ENCODE assay signal across 14 cellular contexts in genomic region chr1:95013948-95014574, GRCh38. TPM values are rescaled to one million over a fixed set of nuclear protein-coding genes. Genes with fewer than 3 reads are reported as not detected.
DNase-seq lines count a peak whose midpoint lies in the region; ATAC-seq and TF ChIP-seq lines count a peak whose summit lies in the region.
"Had no signal": no experiment of that assay in that cellular context is flagged by ENCODE, and none has a peak within 500 bp of the region (broad histone marks: within the 10 kb centered on the region; RNA-seq: fewer than 3 reads in every experiment).

No MANE protein-coding gene starts in this region.

- TF ChIP-seq EP300 in sigmoid colon (IDR thresholded peaks at IDR 0.05): no peak

- no peak for ATAC-seq in GM18858 (IDR thresholded peaks at IDR 0.05; ENCODE audit: unreplicated experiment)
- ATAC-seq: activated naive CD4-positive, alpha-beta T cell treated with anti-CD3 and anti-CD28 coated beads, Interleukin-2, amount 50 U/mL, for 72 hours; psoas muscle had no signal

- TF ChIP-seq POLR2A in sigmoid colon (IDR thresholded peaks at IDR 0.05): no peak
- TF ChIP-seq POLR2A in erythroblast (IDR thresholded peaks at IDR 0.05; ENCODE audit: low read length): no peak

- H3K9ac ChIP-seq in adipocyte (ENCODE audit: low read length): peak overlapping the region; percentile 74

- intact Hi-C loops in sigmoid colon (cut with DNase I): no loop called here

- H3K27me3 ChIP-seq in adipocyte (replicated peaks; ENCODE audit: control insufficient read depth, insufficient read depth, low read length): no peaks in the 10 kb centered on the region
- no peaks in the 10 kb centered on the region for H3K27me3 ChIP-seq in sigmoid colon
- H3K27me3 ChIP-seq: SJCRH30 had no signal

- DNase-seq in HCEC 1CT (peak; percentile 35), adipocyte (ENCODE audit: low read depth) (no peak), kidney tubule cell (ENCODE audit: low spot score) (peak; percentile 52), sigmoid colon (no peak), erythroblast (lab: John Stamatoyannopoulos, UW) (no peak), AG08395 (ENCODE audit: low spot score) (no peak), CD1c-positive myeloid dendritic cell (ENCODE audit: extremely low spot score) (no peak)
- DNase-seq: activated CD4-positive, alpha-beta T cell treated with anti-CD3 and anti-CD28 coated beads for 48 hours; effector CD8-positive, alpha-beta T cell; NCI-H345; psoas muscle had no signal

- H3K36me3 ChIP-seq in adipocyte (ENCODE audit: control insufficient read depth, insufficient read depth, low read length, severe bottlenecking) (no peaks in the 10 kb centered on the region), sigmoid colon (no peaks in the 10 kb centered on the region)

- H3K9me3 ChIP-seq in adipocyte (ENCODE audit: control insufficient read depth, low read length) (no peaks in the 10 kb centered on the region), sigmoid colon (no peaks in the 10 kb centered on the region)
- H3K9me3 ChIP-seq: psoas muscle, SJCRH30 had no signal

- peak overlapping the region; percentile 36 to 72 (median 53) for H3K27ac ChIP-seq in sigmoid colon
- H3K27ac ChIP-seq: psoas muscle, SJCRH30 had no signal

- H3K4me1 ChIP-seq in adipocyte (ENCODE audit: control insufficient read depth, insufficient read depth, low read length) (peaks cover 45% of the 10 kb centered on the region), sigmoid colon (peaks cover 0 to 7% (median 0%) of the 10 kb centered on the region in 4 donors)

- peak overlapping the region; percentile 51 for H3K4me3 ChIP-seq in adipocyte (ENCODE audit: low read length)
- no peak overlapping the region for H3K4me3 ChIP-seq in sigmoid colon
- H3K4me3 ChIP-seq: psoas muscle, SJCRH30 had no signal

- no peak for TF ChIP-seq CTCF in sigmoid colon (IDR thresholded peaks at IDR 0.05)

- WGBS in sigmoid colon, 2 donors: 37 to 66% methylated on average over 2 of the region's 2 CpGs

RNA-seq across cellular contexts. Expression of gene ALG14, which starts 58.7 kb away (rescaled TPM):
- 1 to 10 TPM in 2 of 4 donors, under 1 TPM in 2; 0.55 to 1.8 (median 1.1) TPM for total RNA-seq in sigmoid colon
- polyA plus RNA-seq in sigmoid colon: 1 to 10 TPM; 1.8 to 2.7 (median 1.8) TPM

Comparison
In these comparisons a context has a peak if more than half of its experiments do, and no peak if none do; other contexts are left out.
1. DNase-seq: peak in HCEC 1CT (single experiment) and kidney tubule cell (single experiment); none in adipocyte (single experiment), sigmoid colon (single experiment), erythroblast (0 of 2), AG08395 (single experiment) and CD1c-positive myeloid dendritic cell (single experiment).